Comparison of ENCODE assay signal across 14 cellular contexts in genomic region chr14:56004323-56004722, GRCh38.
DNase-seq lines count a peak whose midpoint lies in the region; ATAC-seq, FAIRE-seq and TF ChIP-seq lines count a peak whose summit lies in the region.
"Had no signal": no experiment of that assay in that cellular context is flagged by ENCODE, and none has a peak within 500 bp of the region (broad histone marks: within the 10 kb centered on the region; RNA-seq: fewer than 3 reads in every experiment).

No MANE protein-coding gene starts in this region.

- FAIRE-seq in A549 (lab: Jason Lieb, UNC), result no peak
- FAIRE-seq: endothelial cell of umbilical vein, pancreas had no signal

- no peak overlapping the region for H3K4me3 ChIP-seq in A549
- no peak overlapping the region for H3K4me3 ChIP-seq in naive thymus-derived CD4-positive, alpha-beta T cell (ENCODE audit: low read length)

- TF ChIP-seq CTCF in A549 (IDR thresholded peaks at IDR 0.05), result no peak

- H3K4me2 ChIP-seq in A549, result peak overlapping the region; percentile 68

- TF ChIP-seq EP300 in A549 (IDR thresholded peaks at IDR 0.05), result no peak

- peaks cover 0 to 18% of the 10 kb centered on the region in 2 donors for H3K27me3 ChIP-seq in naive thymus-derived CD4-positive, alpha-beta T cell (ENCODE audit: control insufficient read depth in 2 of 2, insufficient read depth in 2 of 2, low read length in 2 of 2)
- H3K27me3 ChIP-seq: MG63, pancreas had no signal

- H3K9me3 Mint-ChIP-seq in naive thymus-derived CD4-positive, alpha-beta T cell, result peaks cover 0 to 36% (median 12%) of the 10 kb centered on the region in 11 donors

- DNase-seq in A549 (ENCODE audit: low read depth in 1 of 2, low spot score in 1 of 2) (no peak), GM03348 (ENCODE audit: low spot score) (peak; percentile 16), astrocyte of the hippocampus (ENCODE audit: low read depth, low spot score) (peak; percentile 32), T-helper 9 cell (no peak), SHP77 (lab: John Stamatoyannopoulos, UW) (no peak), HCEC 1CT (no peak)
- DNase-seq in naive thymus-derived CD4-positive, alpha-beta T cell, result no peak
- DNase-seq: H7, pancreas had no signal

- peaks cover 0 to 6% (median 3%) of the 10 kb centered on the region in 5 donors for H3K36me3 Mint-ChIP-seq in naive thymus-derived CD4-positive, alpha-beta T cell

- intact Hi-C loops in naive thymus-derived CD4-positive, alpha-beta T cell (cut with micrococcal nuclease), result loop anchor here in 1 of 2 donors (5.0 to 10.0 kb wide), 2 partner anchors 170 to 197 kb away; no protein-coding TSS in a partner anchor

- 55% methylated on average over 3 of the region's 3 CpGs for WGBS in A549 (ENCODE audit: missing lambda C conversion rate)

- H3K36me3 ChIP-seq in naive thymus-derived CD4-positive, alpha-beta T cell (ENCODE audit: control insufficient read depth in 2 of 3, insufficient read depth in 3 of 3, low read length in 3 of 3), result no peaks in the 10 kb centered on the region
- H3K36me3 ChIP-seq: heart right ventricle, MG63, pancreas had no signal

- CTCF ChIA-PET in A549 (lab: Yijun Ruan, JAX), result no interaction called here
- CTCF ChIA-PET in naive thymus-derived CD4-positive, alpha-beta T cell (lab: Charles Lee), result no interaction called here

- POLR2A ChIA-PET in A549 (lab: Yijun Ruan, JAX), result no interaction called here
- POLR2A ChIA-PET in naive thymus-derived CD4-positive, alpha-beta T cell (lab: Charles Lee), result interaction anchor here (0.7 kb wide), 1 partner anchor 108 kb away, joined by 3 read pairs; no protein-coding TSS in a partner anchor

- no peak for TF ChIP-seq RAD21 in A549 (conservative IDR thresholded peaks at IDR 0.05 in 1 of 2, IDR thresholded peaks at IDR 0.05 in 1 of 2)

- no peak overlapping the region for H3K27ac Mint-ChIP-seq in naive thymus-derived CD4-positive, alpha-beta T cell
- H3K27ac Mint-ChIP-seq: activated CD4-positive, alpha-beta T cell treated with anti-CD3 and anti-CD28 coated beads for 36 hours had no signal

- ATAC-seq in A549 (no peak), GM21526 (IDR thresholded peaks at IDR 0.05; ENCODE audit: low FRiP score, unreplicated experiment) (no peak)
- ATAC-seq in naive thymus-derived CD4-positive, alpha-beta T cell, result no peak

- H3K27ac ChIP-seq in A549, result no peak overlapping the region
- no peak overlapping the region for H3K27ac ChIP-seq in naive thymus-derived CD4-positive, alpha-beta T cell (ENCODE audit: low read depth, low read length)

- H3K4me1 Mint-ChIP-seq in naive thymus-derived CD4-positive, alpha-beta T cell, result peaks cover 26 to 45% (median 32%) of the 10 kb centered on the region in 7 donors

- no peak for TF ChIP-seq POLR2A in A549 (IDR thresholded peaks at IDR 0.05; ENCODE audit: low read length)

- peaks cover 44 to 81% (median 54%) of the 10 kb centered on the region in 5 donors for H3K27me3 Mint-ChIP-seq in naive thymus-derived CD4-positive, alpha-beta T cell

- peaks cover 22% of the 10 kb centered on the region; the same call in 2 of the 3 replicates for H3K4me1 ChIP-seq in A549
- peaks cover 26% of the 10 kb centered on the region in 2 donors for H3K4me1 ChIP-seq in naive thymus-derived CD4-positive, alpha-beta T cell (ENCODE audit: control insufficient read depth in 2 of 2, insufficient read depth in 2 of 2, low read length in 2 of 2)
- H3K4me1 ChIP-seq: pancreas had no signal

- H3K9me3 ChIP-seq in A549, result no peaks in the 10 kb centered on the region
- peaks cover 0 to 11% (median 8%) of the 10 kb centered on the region in 3 experiments for H3K9me3 ChIP-seq in naive thymus-derived CD4-positive, alpha-beta T cell (ENCODE audit: control insufficient read depth in 2 of 3, low read length in 3 of 3)
- H3K9me3 ChIP-seq: MG63, pancreas had no signal

- peak overlapping the region in 7 of 10 donors; percentile 16 to 73 (median 51) for H3K4me3 Mint-ChIP-seq in naive thymus-derived CD4-positive, alpha-beta T cell
- H3K4me3 Mint-ChIP-seq: activated CD4-positive, alpha-beta T cell treated with anti-CD3 and anti-CD28 coated beads for 36 hours had no signal

TF ChIP-seq in A549, 52 proteins besides CTCF, POLR2A, EP300 and RAD21:
- TF ChIP-seq CBX2 (IDR thresholded peaks at IDR 0.05; ENCODE audit: borderline replicate concordance, low read depth), result no peak
- no peak for TF ChIP-seq FOXS1 (CRISPR knock-in tag; IDR thresholded peaks at IDR 0.05)
- TF ChIP-seq JUN (IDR thresholded peaks at IDR 0.05), result no peak
- no peak for TF ChIP-seq NPAS2 (CRISPR knock-in tag; IDR thresholded peaks at IDR 0.05; ENCODE audit: borderline replicate concordance)
- TF ChIP-seq, protein P1, sequence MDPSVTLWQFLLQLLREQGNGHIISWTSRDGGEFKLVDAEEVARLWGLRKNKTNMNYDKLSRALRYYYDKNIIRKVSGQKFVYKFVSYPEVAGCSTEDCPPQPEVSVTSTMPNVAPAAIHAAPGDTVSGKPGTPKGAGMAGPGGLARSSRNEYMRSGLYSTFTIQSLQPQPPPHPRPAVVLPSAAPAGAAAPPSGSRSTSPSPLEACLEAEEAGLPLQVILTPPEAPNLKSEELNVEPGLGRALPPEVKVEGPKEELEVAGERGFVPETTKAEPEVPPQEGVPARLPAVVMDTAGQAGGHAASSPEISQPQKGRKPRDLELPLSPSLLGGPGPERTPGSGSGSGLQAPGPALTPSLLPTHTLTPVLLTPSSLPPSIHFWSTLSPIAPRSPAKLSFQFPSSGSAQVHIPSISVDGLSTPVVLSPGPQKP (IDR thresholded peaks at IDR 0.05; ENCODE audit: low read depth, low read length), result no peak
- no peak for TF ChIP-seq GATA3 (IDR thresholded peaks at IDR 0.05; ENCODE audit: borderline replicate concordance)
- TF ChIP-seq SREBF2 (IDR thresholded peaks at IDR 0.05), result no peak
- TF ChIP-seq RNF2 (IDR thresholded peaks at IDR 0.05; ENCODE audit: borderline replicate concordance, low read depth), result no peak
- no peak for TF ChIP-seq USF2 (IDR thresholded peaks at IDR 0.05)
- no peak for TF ChIP-seq HOXA7 (CRISPR knock-in tag; IDR thresholded peaks at IDR 0.05)
- no peak for TF ChIP-seq HEYL (CRISPR knock-in tag; IDR thresholded peaks at IDR 0.05)
- no peak for TF ChIP-seq NFE2L2 (conservative IDR thresholded peaks at IDR 0.05; ENCODE audit: low read length)
- TF ChIP-seq MAFK (IDR thresholded peaks at IDR 0.05; ENCODE audit: partially characterized antibody), result no peak
- TF ChIP-seq, protein P2, sequence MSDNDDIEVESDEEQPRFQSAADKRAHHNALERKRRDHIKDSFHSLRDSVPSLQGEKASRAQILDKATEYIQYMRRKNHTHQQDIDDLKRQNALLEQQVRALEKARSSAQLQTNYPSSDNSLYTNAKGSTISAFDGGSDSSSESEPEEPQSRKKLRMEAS (IDR thresholded peaks at IDR 0.05), result no peak

Comparison
In these comparisons a context has a peak if more than half of its experiments do, and no peak if none do; other contexts are left out.
1. DNase-seq: peak in GM03348 (single experiment) and astrocyte of the hippocampus (single experiment); none in A549 (0 of 2), naive thymus-derived CD4-positive, alpha-beta T cell (0 of 9), T-helper 9 cell (single experiment), SHP77 (0 of 2) and HCEC 1CT (single experiment).